Comparison of ENCODE assay signal across 22 cellular contexts in genomic region chr19:53983457-53984289, GRCh38. TPM values are rescaled to one million over a fixed set of nuclear protein-coding genes. Genes with fewer than 3 reads are reported as not detected.
"Had no signal": no experiment of that assay in that cellular context is flagged by ENCODE, and none has a peak within 500 bp of the region (broad histone marks: within the 10 kb centered on the region; RNA-seq: fewer than 3 reads in every experiment).

No MANE protein-coding gene starts in this region.

- H3K36me3 ChIP-seq: MG63 had no signal

- H3K9me3 ChIP-seq: MG63 had no signal

- FAIRE-seq: colon, RCC 7860 had no signal

- H3K27ac Mint-ChIP-seq: activated CD8-positive, alpha-beta T cell treated with anti-CD3 and anti-CD28 coated beads for 36 hours; activated naive CD4-positive, alpha-beta T cell treated with anti-CD3 and anti-CD28 coated beads, Interleukin-2, amount 50 U/mL, for 24 hours; T-helper 1 cell treated with Interleukin-12 subunit alpha and Interleukin-12 subunit beta and Interleukin-4 antibody, amounts not matched to agents 30 μg/mL and 1 μg/mL, for 36 hours had no signal

- ATAC-seq: activated CD8-positive, alpha-beta T cell treated with anti-CD3 and anti-CD28 coated beads for 36 hours had no signal

- H3K9me3 Mint-ChIP-seq: activated CD8-positive, alpha-beta T cell treated with anti-CD3 and anti-CD28 coated beads for 36 hours; activated naive CD4-positive, alpha-beta T cell treated with anti-CD3 and anti-CD28 coated beads, Interleukin-2, amount 50 U/mL, for 24 hours had no signal

- H3K4me3 Mint-ChIP-seq: activated CD8-positive, alpha-beta T cell treated with anti-CD3 and anti-CD28 coated beads for 36 hours; activated naive CD4-positive, alpha-beta T cell treated with anti-CD3 and anti-CD28 coated beads, Interleukin-2, amount 50 U/mL, for 24 hours; central memory CD8-positive, alpha-beta T cell; T-helper 1 cell treated with Interleukin-12 subunit alpha and Interleukin-12 subunit beta and Interleukin-4 antibody, amounts not matched to agents 30 μg/mL and 1 μg/mL, for 36 hours had no signal

- H3K4me3 ChIP-seq: MG63 had no signal

- DNase-seq: activated CD4-positive, alpha-beta T cell treated with anti-CD3 and anti-CD28 coated beads for 4 hours; activated CD8-positive, alpha-beta memory T cell treated with anti-CD3 and anti-CD28 coated beads, Interleukin-2, amount 50 U/mL, for 48 hours; activated CD8-positive, alpha-beta T cell treated with anti-CD3 and anti-CD28 coated beads for 36 hours; activated naive CD4-positive, alpha-beta T cell; activated T-cell treated with anti-CD3 and anti-CD28 coated beads, Interleukin-2, amount 50 U/mL, for 1 hour; aorta; MG63; MV-4-11; NCI-H1092 treated with DMSO at 0.1 percent for 48 hours; NCI-H1417 treated with DMSO at 0.1 percent for 48 hours; NCI-H1694; NCI-H2029; NCI-H2107; NCI-H345; NCI-H510A; SHP77 had no signal

- H3K27me3 ChIP-seq: MG63 had no signal

RNA-seq across cellular contexts. Expression of gene CACNG6, which starts 7.8 kb away (rescaled TPM):
- total RNA-seq: activated CD8-positive, alpha-beta T cell treated with anti-CD3 and anti-CD28 coated beads for 36 hours; aorta; SK-MEL-5 had no signal

RNA-seq across cellular contexts. Expression of gene CACNG8, which starts 20.9 kb away (rescaled TPM):
- total RNA-seq: activated CD8-positive, alpha-beta T cell treated with anti-CD3 and anti-CD28 coated beads for 36 hours; SK-MEL-5 had no signal
